ENCODE assay signal across 8 cellular contexts in the genomic region with DNA sequence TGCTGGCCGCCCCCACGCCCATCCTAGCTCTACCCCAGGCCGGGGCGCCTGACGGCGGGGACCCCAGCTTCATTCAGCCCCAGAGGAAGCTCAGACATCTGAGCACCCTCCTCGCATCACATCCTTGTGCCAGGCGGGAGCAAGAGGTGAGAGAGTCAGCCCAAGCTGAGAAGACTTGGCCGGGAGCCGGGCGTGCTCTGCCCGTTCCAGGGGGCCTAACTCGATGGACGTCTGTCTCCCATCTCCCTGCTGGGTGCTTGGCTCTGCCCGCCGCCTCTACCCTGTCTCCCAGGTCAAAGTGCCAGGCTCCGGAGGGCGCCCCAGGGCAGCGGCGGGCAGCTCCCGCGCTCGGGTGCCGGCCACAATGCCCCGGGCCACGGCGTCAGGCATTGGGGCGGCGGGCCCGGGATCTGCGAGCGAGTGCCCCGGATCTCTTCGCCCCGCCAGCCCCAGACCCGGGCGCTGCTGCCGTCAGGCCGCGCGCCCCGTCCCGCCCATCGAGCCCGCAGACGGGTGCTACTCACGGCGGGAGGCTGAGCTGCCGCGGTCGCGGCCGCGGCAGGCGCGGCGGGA. TPM values are rescaled to one million over a fixed set of nuclear protein-coding genes. Genes with fewer than 3 reads are reported as not detected.
DNase-seq lines count a peak whose midpoint lies in the region; ATAC-seq and TF ChIP-seq lines count a peak whose summit lies in the region.

No MANE protein-coding gene starts in this region.

- H3K27me3 ChIP-seq in ACC112 (ENCODE audit: insufficient read depth, low read length) (peaks cover 49% of the 10 kb centered on the region), MG63 (no peaks in the 10 kb centered on the region), mesenchymal stem cell (ENCODE audit: control insufficient read depth in 1 of 2, insufficient read depth in 1 of 2, low read length in 2 of 2) (peaks cover 23 to 77% of the 10 kb centered on the region in 2 experiments)

- no peak overlapping the region for H2BK12ac ChIP-seq in mesenchymal stem cell (ENCODE audit: low read length in 2 of 2)

- no peaks in the 10 kb centered on the region for H3K79me2 ChIP-seq in ACC112 (ENCODE audit: control insufficient read depth, insufficient read depth, low read length, unreplicated experiment)

- no peak overlapping the region for H3K27ac ChIP-seq in ACC112 (ENCODE audit: low read depth, low read length)
- no peak overlapping the region for H3K27ac ChIP-seq in mesenchymal stem cell (ENCODE audit: low read length, poor library complexity, severe bottlenecking)
- no peak overlapping the region for H3K27ac ChIP-seq in urinary bladder (ENCODE audit: low read depth)

- peaks cover 2% of the 10 kb centered on the region for H3K27me3 Mint-ChIP-seq in chondrocyte (ENCODE audit: low read depth)

- no peak overlapping the region for H2BK120ac ChIP-seq in mesenchymal stem cell (ENCODE audit: low read depth, low read length)

- H3K9me3 ChIP-seq in MG63: no peaks in the 10 kb centered on the region
- no peaks in the 10 kb centered on the region for H3K9me3 ChIP-seq in mesenchymal stem cell (ENCODE audit: control insufficient read depth, low read length)

- peak overlapping the region; percentile 53 for H2AFZ ChIP-seq in ACC112 (ENCODE audit: low read length, unreplicated experiment)
- no peak overlapping the region for H2AFZ ChIP-seq in mesenchymal stem cell (ENCODE audit: low read depth, low read length)

- no peaks in the 10 kb centered on the region for H3K9me3 Mint-ChIP-seq in chondrocyte (ENCODE audit: low read depth)

- H3K4me3 ChIP-seq in ACC112 (ENCODE audit: low read depth, low read length) (peak overlapping the region; percentile 83), MG63 (peak overlapping the region; percentile 53), mesenchymal stem cell (ENCODE audit: insufficient read depth in 1 of 2, low read depth in 1 of 2, low read length in 2 of 2) (peak overlapping the region; percentile 61 to 80), urinary bladder (ENCODE audit: low read depth, low read length) (peak overlapping the region; percentile 64)

- peaks cover 12% of the 10 kb centered on the region for H3K4me1 ChIP-seq in ACC112 (ENCODE audit: control insufficient read depth, insufficient read depth, low read length, unreplicated experiment)
- peaks cover 25% of the 10 kb centered on the region for H3K4me1 ChIP-seq in mesenchymal stem cell (ENCODE audit: control insufficient read depth, insufficient read depth, low read depth, low read length)
- no peaks in the 10 kb centered on the region for H3K4me1 ChIP-seq in urinary bladder (ENCODE audit: insufficient read depth)

- H2BK15ac ChIP-seq in mesenchymal stem cell (ENCODE audit: low read depth, poor library complexity, severe bottlenecking): no peak overlapping the region

- peaks cover 17% of the 10 kb centered on the region for H3K4me1 Mint-ChIP-seq in chondrocyte (ENCODE audit: low read depth)

- no peaks in the 10 kb centered on the region for H3K79me1 ChIP-seq in mesenchymal stem cell (replicated peaks; ENCODE audit: low read length, poor library complexity, severe bottlenecking)

- no peak overlapping the region for H3K27ac Mint-ChIP-seq in chondrocyte (ENCODE audit: unreplicated experiment)

- H4K8ac ChIP-seq in mesenchymal stem cell (ENCODE audit: low read length): peak overlapping the region; percentile 14

- no peak overlapping the region for H3K18ac ChIP-seq in mesenchymal stem cell (ENCODE audit: low read depth in 1 of 2, low read length in 2 of 2)

- H3K9ac ChIP-seq in mesenchymal stem cell (ENCODE audit: low read length): peak overlapping the region; percentile 75

- no peak overlapping the region for H2AK5ac ChIP-seq in mesenchymal stem cell (ENCODE audit: low read length, severe bottlenecking)

- peak overlapping the region; percentile 62 for H3K4me2 ChIP-seq in mesenchymal stem cell (ENCODE audit: low read length, poor library complexity, severe bottlenecking)

- no peaks in the 10 kb centered on the region for H3K36me3 Mint-ChIP-seq in chondrocyte (ENCODE audit: low read depth)

- H2BK5ac ChIP-seq in mesenchymal stem cell (ENCODE audit: low read depth, low read length, poor library complexity, severe bottlenecking): no peak overlapping the region

- peak overlapping the region in 1 of 2 experiments; percentile 16 for H3K23ac ChIP-seq in mesenchymal stem cell (ENCODE audit: low read length in 2 of 2)

- WGBS in mesenchymal stem cell: 25% methylated on average over 34 of the region's 57 CpGs
- WGBS in urinary bladder: 12% methylated on average over 55 of the region's 57 CpGs

- DNase-seq in MG63 (peak; percentile 62), chondrocyte (ENCODE audit: low spot score) (no peak), mesenchymal stem cell (no peak), NCI-H226 (no peak), SIG-M5 (lab: John Stamatoyannopoulos, UW) (no peak)

- TF ChIP-seq CTCF in chondrocyte (IDR thresholded peaks at IDR 0.05): no peak

- peak overlapping the region; percentile 20 for H4K91ac ChIP-seq in mesenchymal stem cell (ENCODE audit: low read length)

- H3K4me3 Mint-ChIP-seq in chondrocyte (ENCODE audit: unreplicated experiment): peak overlapping the region; percentile 40

- no peak overlapping the region for H3K4ac ChIP-seq in mesenchymal stem cell (ENCODE audit: low read depth in 1 of 2, low read length in 2 of 2)

- peak; percentile 30 for ATAC-seq in GM19324 (IDR thresholded peaks at IDR 0.05; ENCODE audit: low FRiP score, unreplicated experiment)

- H3K36me3 ChIP-seq in ACC112 (ENCODE audit: insufficient read depth, low read length) (no peaks in the 10 kb centered on the region), MG63 (no peaks in the 10 kb centered on the region), mesenchymal stem cell (ENCODE audit: control insufficient read depth in 1 of 2, insufficient read depth in 2 of 2, low read depth in 1 of 2, low read length in 2 of 2) (no peaks in the 10 kb centered on the region), urinary bladder (ENCODE audit: insufficient read depth) (no peaks in the 10 kb centered on the region)

- no peak overlapping the region for H3K14ac ChIP-seq in mesenchymal stem cell (ENCODE audit: low read length in 2 of 2)

RNA-seq across cellular contexts. Expression of a gene that starts 0.4 kb away (rescaled TPM):
- 1.3 and 3.5 TPM in 2 replicates for total RNA-seq in MG63 (2014; rRNA removed; shearing (Covaris generic); ENCODE audit: low replicate concordance)
- total RNA-seq in chondrocyte: 1.2 to 1.6 TPM (median 1.3 TPM) in 3 replicates
- polyA plus RNA-seq in mesenchymal stem cell (2013, experiment 1 of 2): 0.10 TPM
- 0.12 TPM for polyA plus RNA-seq in mesenchymal stem cell (2013, experiment 2 of 2)
- total RNA-seq in urinary bladder: 6.0 TPM
- 1.3 TPM for polyA plus RNA-seq in urinary bladder

RNA-seq across cellular contexts. Expression of a gene that starts 47.8 kb away (rescaled TPM):
- total RNA-seq in MG63 (2014; rRNA removed; shearing (Covaris generic); ENCODE audit: low replicate concordance): 176 and 187 TPM in 2 replicates
- 26.3 to 30.1 TPM (median 28.7 TPM) in 3 replicates for total RNA-seq in chondrocyte
- 65.4 TPM for polyA plus RNA-seq in mesenchymal stem cell (2013, experiment 1 of 2)
- polyA plus RNA-seq in mesenchymal stem cell (2013, experiment 2 of 2): 92.1 TPM
- total RNA-seq in urinary bladder: 54.6 TPM
- polyA plus RNA-seq in urinary bladder: 33.5 TPM

RNA-seq across cellular contexts. Expression of a gene that starts 49.9 kb away (rescaled TPM):
- 80.1 and 97.9 TPM in 2 replicates for total RNA-seq in MG63 (2014; rRNA removed; shearing (Covaris generic); ENCODE audit: low replicate concordance)
- total RNA-seq in chondrocyte (71.3 to 95.0 TPM (median 72.2 TPM) in 3 replicates), urinary bladder (59.4 TPM)
- 65.3 TPM for polyA plus RNA-seq in mesenchymal stem cell (2013, experiment 1 of 2)
- 56.2 TPM for polyA plus RNA-seq in mesenchymal stem cell (2013, experiment 2 of 2)
- polyA plus RNA-seq in urinary bladder: 76.6 TPM
